8 cellular contexts compared by ENCODE assay signal in genomic region chr12:87995581-87996178, GRCh38. TPM values are rescaled to one million over a fixed set of nuclear protein-coding genes. Genes with fewer than 3 reads are reported as not detected.
A peak's percentile ranks its signal among the peaks of the same experiment; 100 is the strongest.
DNase-seq lines count a peak whose midpoint lies in the region; ATAC-seq and TF ChIP-seq lines count a peak whose summit lies in the region.

No MANE protein-coding gene starts in this region.

- H3K27ac ChIP-seq in DOHH2 (ENCODE audit: low read depth, low read length) (no peak overlapping the region), uterus (no peak overlapping the region)

- no peaks in the 10 kb centered on the region for H3K27me3 Mint-ChIP-seq in activated CD8-positive, alpha-beta memory T cell treated with anti-CD3 and anti-CD28 coated beads, Interleukin-2, amount 10 ng/mL, durations not matched to agents 7 days and 5 days
- H3K27me3 Mint-ChIP-seq in neural crest cell (ENCODE audit: low read depth) = peaks cover 3% of the 10 kb centered on the region

- H3K4me3 ChIP-seq in DOHH2 (ENCODE audit: low read length) = no peak overlapping the region
- no peak overlapping the region for H3K4me3 ChIP-seq in uterus

- no peak overlapping the region for H3K4me2 ChIP-seq in DOHH2 (ENCODE audit: low read length)

- H3K4me1 ChIP-seq in DOHH2 (ENCODE audit: control insufficient read depth, low read length) (no peaks in the 10 kb centered on the region), uterus (no peaks in the 10 kb centered on the region)

- DNase-seq in HS-27A (ENCODE audit: low read depth) (peak; percentile 30), NCI-H774 (lab: John Stamatoyannopoulos, UW) (peak; percentile 73), fibroblast of gingiva (ENCODE audit: low read depth) (peak; percentile 67), neural crest cell (ENCODE audit: low read depth, low spot score) (peak; percentile 56), uterus (peak; percentile 22 to 30)
- DNase-seq in activated CD8-positive, alpha-beta memory T cell treated with anti-CD3 and anti-CD28 coated beads, Interleukin-2, amount 10 ng/mL, durations not matched to agents 7 days and 5 days = peak; percentile 55

- no peaks in the 10 kb centered on the region for H3K79me2 ChIP-seq in DOHH2 (ENCODE audit: control insufficient read depth, low read length)

- no peaks in the 10 kb centered on the region for H3K36me3 Mint-ChIP-seq in activated CD8-positive, alpha-beta memory T cell treated with anti-CD3 and anti-CD28 coated beads, Interleukin-2, amount 10 ng/mL, durations not matched to agents 7 days and 5 days
- no peaks in the 10 kb centered on the region for H3K36me3 Mint-ChIP-seq in neural crest cell (ENCODE audit: low read depth)

- H3K36me3 ChIP-seq in DOHH2 (ENCODE audit: control insufficient read depth, low read length) (no peaks in the 10 kb centered on the region), uterus (no peaks in the 10 kb centered on the region)

- peak; percentile 93 for ATAC-seq in GM21515 (IDR thresholded peaks at IDR 0.05; ENCODE audit: unreplicated experiment)
- ATAC-seq in activated CD8-positive, alpha-beta memory T cell treated with anti-CD3 and anti-CD28 coated beads, Interleukin-2, amount 10 ng/mL, durations not matched to agents 7 days and 5 days = peak; percentile 60

- no peaks in the 10 kb centered on the region for H3K9me2 ChIP-seq in DOHH2 (replicated peaks; ENCODE audit: control insufficient read depth, low read length)

- no peak overlapping the region for H3K4me3 Mint-ChIP-seq in activated CD8-positive, alpha-beta memory T cell treated with anti-CD3 and anti-CD28 coated beads, Interleukin-2, amount 10 ng/mL, durations not matched to agents 7 days and 5 days
- no peak overlapping the region for H3K4me3 Mint-ChIP-seq in neural crest cell

- CTCF ChIA-PET in activated CD8-positive, alpha-beta memory T cell treated with anti-CD3 and anti-CD28 coated beads, Interleukin-2, amount 10 ng/mL, durations not matched to agents 7 days and 5 days (lab: Charles Lee) = no interaction called here

- intact Hi-C loops in uterus (cut with DNase I; ENCODE audit: low total_unique reads) = no loop called here

- H3K27me3 ChIP-seq in DOHH2 (ENCODE audit: control insufficient read depth, low read length) (no peaks in the 10 kb centered on the region), uterus (no peaks in the 10 kb centered on the region)

- H3K9me3 Mint-ChIP-seq in activated CD8-positive, alpha-beta memory T cell treated with anti-CD3 and anti-CD28 coated beads, Interleukin-2, amount 10 ng/mL, durations not matched to agents 7 days and 5 days (ENCODE audit: low read depth) = no peaks in the 10 kb centered on the region
- no peaks in the 10 kb centered on the region for H3K9me3 Mint-ChIP-seq in neural crest cell

- H3K9me3 ChIP-seq in DOHH2 (ENCODE audit: control insufficient read depth, insufficient read depth, low read length) = no peaks in the 10 kb centered on the region
- no peaks in the 10 kb centered on the region for H3K9me3 ChIP-seq in uterus

- no peak overlapping the region for H3K27ac Mint-ChIP-seq in activated CD8-positive, alpha-beta memory T cell treated with anti-CD3 and anti-CD28 coated beads, Interleukin-2, amount 10 ng/mL, durations not matched to agents 7 days and 5 days
- no peak overlapping the region for H3K27ac Mint-ChIP-seq in neural crest cell (ENCODE audit: unreplicated experiment)

- TF ChIP-seq POLR2A in uterus (IDR thresholded peaks at IDR 0.05) = no peak

- TF ChIP-seq CTCF in DOHH2 (IDR thresholded peaks at IDR 0.05; ENCODE audit: low read depth, low read length, poor library complexity, severe bottlenecking) = peak; percentile 65
- peak; percentile 87 for TF ChIP-seq CTCF in neural crest cell (conservative IDR thresholded peaks at IDR 0.05)
- TF ChIP-seq CTCF in uterus (IDR thresholded peaks at IDR 0.05) = peak; percentile 34 to 56 (median 38)

- H4K20me1 ChIP-seq in DOHH2 (ENCODE audit: control insufficient read depth, insufficient read depth, low read depth, low read length) = no peaks in the 10 kb centered on the region

- no peaks in the 10 kb centered on the region for H3K4me1 Mint-ChIP-seq in activated CD8-positive, alpha-beta memory T cell treated with anti-CD3 and anti-CD28 coated beads, Interleukin-2, amount 10 ng/mL, durations not matched to agents 7 days and 5 days
- H3K4me1 Mint-ChIP-seq in neural crest cell = no peaks in the 10 kb centered on the region

- no peaks in the 10 kb centered on the region for H3F3A ChIP-seq in DOHH2 (ENCODE audit: control insufficient read depth, insufficient read depth)

RNA-seq across cellular contexts. Expression of gene C12orf50, which starts 33.5 kb away (rescaled TPM):
- under 1 TPM in 1 of 2 experiments, not detected in 1; 0.18 TPM for total RNA-seq in activated CD8-positive, alpha-beta memory T cell treated with anti-CD3 and anti-CD28 coated beads, Interleukin-2, amount 10 ng/mL, durations not matched to agents 7 days and 5 days
- total RNA-seq in neural crest cell (0.30 and 0.37 TPM in 2 replicates), uterus (1 to 10 TPM in 1 of 4 donors, under 1 TPM in 1, not detected in 2; 0.40 to 7.7 TPM)
